ENCODE assay signal across 25 cellular contexts in the genomic region with DNA sequence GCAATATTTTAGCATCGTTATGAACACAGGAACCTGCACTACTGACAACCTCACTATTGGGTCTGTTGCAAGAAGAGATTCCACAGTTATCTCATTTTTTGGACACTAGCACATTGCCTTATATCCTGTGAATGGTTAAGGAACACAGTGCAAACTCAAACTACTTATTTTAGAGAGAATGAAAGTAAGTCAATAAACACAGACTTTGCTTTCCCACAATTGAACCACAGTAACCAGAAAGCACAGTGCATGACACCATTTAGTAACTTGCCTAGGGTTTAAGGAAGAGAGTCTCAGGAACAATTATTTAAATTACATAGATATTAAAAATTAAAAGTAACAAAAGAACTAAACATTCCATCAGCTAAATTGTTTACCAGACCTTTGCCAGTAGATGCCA.
"Had no signal": no experiment of that assay in that cellular context is flagged by ENCODE, and none has a peak within 500 bp of the region (broad histone marks: within the 10 kb centered on the region; RNA-seq: fewer than 3 reads in every experiment).

No MANE protein-coding gene starts in this region.

- H3K27me3 Mint-ChIP-seq: dendritic cell treated with granulocyte-macrophage colony-stimulating factor and Interleukin-4, amounts not matched to agents 40 ng/mL and 50 ng/mL, for 4 days; effector memory CD8-positive, alpha-beta T cell had no signal

- H3K4me1 ChIP-seq: colonic mucosa, esophagus muscularis mucosa, esophagus squamous epithelium, foreskin keratinocyte, gastrocnemius medialis, gastroesophageal sphincter, heart left ventricle, heart right ventricle had no signal

- H3K27ac ChIP-seq: colonic mucosa, coronary artery, dorsolateral prefrontal cortex, epithelial cell of prostate, esophagus muscularis mucosa, esophagus squamous epithelium, foreskin keratinocyte, gastrocnemius medialis, gastroesophageal sphincter, heart left ventricle, heart right ventricle had no signal

- DNase-seq: colonic mucosa; cortex of kidney; dermis blood vessel endothelial cell; dorsolateral prefrontal cortex; effector CD4-positive, alpha-beta T cell; effector CD8-positive, alpha-beta T cell; effector memory CD4-positive, alpha-beta T cell; effector memory CD8-positive, alpha-beta T cell; endodermal cell; erythroblast; esophagus squamous epithelium; foreskin fibroblast; foreskin keratinocyte; foreskin melanocyte; gastrocnemius medialis; glutamatergic neuron; head of caudate nucleus; heart left ventricle; heart right ventricle had no signal

- H3K4me3 ChIP-seq: colonic mucosa, coronary artery, dorsolateral prefrontal cortex, esophagus muscularis mucosa, esophagus squamous epithelium, gastrocnemius medialis, gastroesophageal sphincter, heart left ventricle, heart right ventricle had no signal

- H3K27ac Mint-ChIP-seq: dendritic cell treated with granulocyte-macrophage colony-stimulating factor and Interleukin-4, amounts not matched to agents 40 ng/mL and 50 ng/mL, for 4 days; effector memory CD8-positive, alpha-beta T cell; endodermal cell had no signal

- ATAC-seq: effector memory CD8-positive, alpha-beta T cell; esophagus mucosa; foreskin keratinocyte; gastrocnemius medialis; gastroesophageal sphincter; heart left ventricle; heart right ventricle had no signal

- H3K4me3 Mint-ChIP-seq: dendritic cell treated with granulocyte-macrophage colony-stimulating factor and Interleukin-4, amounts not matched to agents 40 ng/mL and 50 ng/mL, for 4 days; effector memory CD8-positive, alpha-beta T cell; endodermal cell had no signal

- H3K36me3 ChIP-seq: colonic mucosa, esophagus muscularis mucosa, esophagus squamous epithelium, gastrocnemius medialis, gastroesophageal sphincter, heart left ventricle, heart right ventricle had no signal

- H3K9me3 ChIP-seq: colonic mucosa, esophagus squamous epithelium, gastrocnemius medialis, gastroesophageal sphincter, heart left ventricle, heart right ventricle had no signal

- H3K27me3 ChIP-seq: colonic mucosa, esophagus muscularis mucosa, esophagus squamous epithelium, foreskin keratinocyte, gastrocnemius medialis, gastroesophageal sphincter, heart left ventricle, heart right ventricle had no signal
